25 cellular contexts compared by ENCODE assay signal in the genomic region with DNA sequence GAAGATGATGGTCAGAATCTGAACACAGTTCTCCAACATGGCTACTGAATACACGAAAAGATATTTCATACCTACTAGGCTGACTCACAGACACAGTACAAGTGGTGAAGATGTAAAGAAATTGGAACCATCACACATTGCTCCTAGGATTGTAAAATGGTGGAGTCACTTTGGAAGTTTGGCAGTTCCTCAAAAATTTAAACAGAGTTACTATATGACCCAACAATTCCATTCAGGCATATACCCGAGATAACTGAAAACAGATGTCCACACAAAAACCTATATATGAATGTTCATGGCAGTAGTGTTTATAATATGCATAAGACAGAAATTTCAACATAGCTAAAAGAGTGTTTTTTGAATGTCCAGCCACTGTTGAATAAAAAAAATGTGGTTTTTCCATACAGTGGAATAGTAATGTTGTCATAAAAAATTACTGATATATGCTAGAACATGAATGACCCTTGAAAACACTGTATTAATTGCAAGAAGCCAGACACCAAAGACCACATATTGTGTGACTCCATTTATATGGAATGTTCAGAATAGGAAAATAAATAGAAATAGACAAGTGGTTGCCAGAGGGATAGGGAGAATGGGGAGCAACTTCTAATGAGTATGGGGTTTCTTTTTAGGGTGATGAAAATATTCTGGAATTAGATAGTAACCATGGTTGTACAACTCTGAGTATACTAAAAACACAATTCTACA.
DNase-seq lines count a peak whose midpoint lies in the region; ATAC-seq and TF ChIP-seq lines count a peak whose summit lies in the region.
"Had no signal": no experiment of that assay in that cellular context is flagged by ENCODE, and none has a peak within 500 bp of the region (broad histone marks: within the 10 kb centered on the region; RNA-seq: fewer than 3 reads in every experiment).

No MANE protein-coding gene starts in this region.

- DNase-seq in GM04504 (ENCODE audit: low read depth) (peak; percentile 8), T-helper 17 cell (no peak), fibroblast of gingiva (ENCODE audit: low read depth) (peak; percentile 76), osteocyte (ENCODE audit: extremely low spot score, unreplicated experiment) (no peak), retina (no peak), activated gamma-delta T cell treated with Interleukin-2 at 50 U/mL for 16 hours (no peak), Calu3 (no peak), HT-29 (ENCODE audit: low spot score) (no peak)
- DNase-seq: activated CD4-positive, alpha-beta T cell treated with anti-CD3 and anti-CD28 coated beads, Interleukin-2, amount 10 ng/mL, durations not matched to agents 7 days and 5 days; activated CD8-positive, alpha-beta memory T cell treated with anti-CD3 and anti-CD28 coated beads, Interleukin-2, amount 50 U/mL, for 4 hours; activated effector memory CD4-positive, alpha-beta T cell treated with anti-CD3 and anti-CD28 coated beads, Interleukin-2, amount 50 U/mL, for 16 hours; amygdala; BE2C; Caco-2; effector memory CD4-positive, alpha-beta T cell; islet precursor cell; MM.1S; NCI-H1436 treated with DMSO at 0.1 percent for 48 hours; NCI-H2171; NCI-H526; stimulated activated CD4-positive, alpha-beta T cell treated with anti-CD3 and anti-CD28 coated beads, Interleukin-15, amount 100 ng/mL, for 24 hours; substantia nigra had no signal

- intact Hi-C loops in Calu3 (cut with micrococcal nuclease; ENCODE audit: unreplicated experiment): no loop called here

- H3K4me1 Mint-ChIP-seq in T-helper 17 cell (peaks cover 7% of the 10 kb centered on the region), osteocyte (ENCODE audit: unreplicated experiment) (peaks cover 25% of the 10 kb centered on the region), Calu3 (ENCODE audit: low read depth, unreplicated experiment) (no peaks in the 10 kb centered on the region)
- H3K4me1 Mint-ChIP-seq: activated CD4-positive, alpha-beta T cell treated with anti-CD3 and anti-CD28 coated beads, Interleukin-2, amount 10 ng/mL, durations not matched to agents 7 days and 5 days had no signal

- no peak for ATAC-seq in T-helper 17 cell
- ATAC-seq: Right ventricle myocardium inferior had no signal

- H3K27ac Mint-ChIP-seq in T-helper 17 cell (peak overlapping the region; percentile 4), osteocyte (ENCODE audit: unreplicated experiment) (peak overlapping the region; percentile 80), Calu3 (ENCODE audit: unreplicated experiment) (no peak overlapping the region)
- H3K27ac Mint-ChIP-seq: activated CD4-positive, alpha-beta T cell treated with anti-CD3 and anti-CD28 coated beads, Interleukin-2, amount 10 ng/mL, durations not matched to agents 7 days and 5 days had no signal

- BruUV-seq in Calu3 (replicated peaks; lab: Mats Ljungman, UMichigan): no TSS peak

- CTCF ChIA-PET in Calu3 (lab: Charles Lee): no interaction called here

- TF ChIP-seq CTCF in osteocyte (IDR thresholded peaks at IDR 0.05): no peak
- no peak for TF ChIP-seq CTCF in Calu3 (IDR thresholded peaks at IDR 0.05; ENCODE audit: unreplicated experiment)

- H3K36me3 Mint-ChIP-seq in T-helper 17 cell (ENCODE audit: low read depth): peaks cover 10% of the 10 kb centered on the region
- peaks cover 44% of the 10 kb centered on the region for H3K36me3 Mint-ChIP-seq in osteocyte (ENCODE audit: unreplicated experiment)
- peaks cover 37% of the 10 kb centered on the region for H3K36me3 Mint-ChIP-seq in Calu3 (ENCODE audit: insufficient read depth, unreplicated experiment)

- H3K9me3 ChIP-seq in T-helper 17 cell (ENCODE audit: control insufficient read depth, low read length, poor library complexity, severe bottlenecking): no peaks in the 10 kb centered on the region
- H3K9me3 ChIP-seq: BE2C, Caco-2, HAP-1, neutrophil had no signal

- H3K27me3 Mint-ChIP-seq in T-helper 17 cell (no peaks in the 10 kb centered on the region), osteocyte (ENCODE audit: unreplicated experiment) (no peaks in the 10 kb centered on the region), Calu3 (ENCODE audit: unreplicated experiment) (no peaks in the 10 kb centered on the region)
- H3K27me3 Mint-ChIP-seq: activated CD4-positive, alpha-beta T cell treated with anti-CD3 and anti-CD28 coated beads, Interleukin-2, amount 10 ng/mL, durations not matched to agents 7 days and 5 days had no signal

- H3K4me3 Mint-ChIP-seq in T-helper 17 cell: no peak overlapping the region
- H3K4me3 Mint-ChIP-seq in osteocyte (ENCODE audit: unreplicated experiment): no peak overlapping the region
- H3K4me3 Mint-ChIP-seq in Calu3 (ENCODE audit: low read depth, unreplicated experiment): no peak overlapping the region
- H3K4me3 Mint-ChIP-seq: activated CD4-positive, alpha-beta T cell treated with anti-CD3 and anti-CD28 coated beads, Interleukin-2, amount 10 ng/mL, durations not matched to agents 7 days and 5 days had no signal

- peaks cover 5% of the 10 kb centered on the region for H3K9me3 Mint-ChIP-seq in osteocyte (ENCODE audit: unreplicated experiment)
- H3K9me3 Mint-ChIP-seq in Calu3 (ENCODE audit: low read depth, unreplicated experiment): no peaks in the 10 kb centered on the region
- H3K9me3 Mint-ChIP-seq: activated CD4-positive, alpha-beta T cell treated with anti-CD3 and anti-CD28 coated beads, Interleukin-2, amount 10 ng/mL, durations not matched to agents 7 days and 5 days had no signal

Comparison
In these comparisons a context has a peak if more than half of its experiments do, and no peak if none do; other contexts are left out.
1. DNase-seq: peak in GM04504 (single experiment) and fibroblast of gingiva (single experiment); none in T-helper 17 cell (0 of 3), osteocyte (single experiment), retina (single experiment), activated gamma-delta T cell treated with Interleukin-2 at 50 U/mL for 16 hours (single experiment), Calu3 (single experiment) and HT-29 (single experiment).